Comparison of ENCODE assay signal across 8 cellular contexts in genomic region chr20:1266167-1266973, GRCh38. TPM values are rescaled to one million over a fixed set of nuclear protein-coding genes. Genes with fewer than 3 reads are reported as not detected.
DNase-seq lines count a peak whose midpoint lies in the region; ATAC-seq and TF ChIP-seq lines count a peak whose summit lies in the region.

TSS of gene SNPH (plus strand) at chr20:1266294. CDS start at chr20:1296240, 29,946 bp downstream.

- intact Hi-C loops in upper lobe of right lung (cut with DNase I) = no loop called here

- H3K4me3 ChIP-seq in right atrium auricular region = peak within 1 kb of the TSS; percentile 77 to 79
- H3K4me3 ChIP-seq in upper lobe of right lung = peak within 1 kb of the TSS; percentile 80

- H3K4me1 ChIP-seq in right atrium auricular region (peaks cover 0 to 24% of the 10 kb centered on the region in 2 donors), upper lobe of right lung (peaks cover 11% of the 10 kb centered on the region)

- H3K36me3 ChIP-seq in KOPT-K1 (ENCODE audit: insufficient read depth, low read length) (no peaks in the 10 kb centered on the region), right atrium auricular region (no peaks in the 10 kb centered on the region), upper lobe of right lung (no peaks in the 10 kb centered on the region)

- peak; percentile 86 for ATAC-seq in upper lobe of right lung

- H3K9me3 ChIP-seq in KOPT-K1 (ENCODE audit: insufficient read depth, low read length, poor library complexity, severe bottlenecking) = peaks cover 20% of the 10 kb centered on the region
- H3K9me3 ChIP-seq in right atrium auricular region = no peaks in the 10 kb centered on the region
- H3K9me3 ChIP-seq in upper lobe of right lung = no peaks in the 10 kb centered on the region

- DNase-seq in NCI-H1417 (lab: John Stamatoyannopoulos, UW) = peak; percentile 61 to 91 (median 90)
- no peak for DNase-seq in NCI-H1417 treated with DMSO at 0.1 percent for 48 hours (lab: John Stamatoyannopoulos, UW)
- DNase-seq in T-helper 2 cell = peak; percentile 49 to 87 (median 61)
- peak in 53 of 58 donors; percentile 28 to 88 (median 63) for DNase-seq in anterior cingulate cortex (lab: John Stamatoyannopoulos, UW)
- peak; percentile 77 for DNase-seq in right atrium auricular region (ENCODE audit: low spot score)
- peak; percentile 40 for DNase-seq in pulmonary artery endothelial cell (ENCODE audit: low read depth, low spot score)
- peak; percentile 80 for DNase-seq in upper lobe of right lung

- no peaks in the 10 kb centered on the region for H3K27me3 ChIP-seq in right atrium auricular region
- H3K27me3 ChIP-seq in upper lobe of right lung = no peaks in the 10 kb centered on the region

- H3K27ac ChIP-seq in KOPT-K1 (ENCODE audit: low read depth, low read length, poor library complexity, severe bottlenecking) (peak within 1 kb of the TSS; percentile 1), right atrium auricular region (peak within 1 kb of the TSS; percentile 64 to 73), upper lobe of right lung (no peak within 1 kb of the TSS)

- TF ChIP-seq CTCF in right atrium auricular region (IDR thresholded peaks at IDR 0.05) = peak in 1 of 2 donors; percentile 12
- TF ChIP-seq CTCF in upper lobe of right lung (IDR thresholded peaks at IDR 0.05) = peak; percentile 7

RNA-seq across cellular contexts. Expression of gene SNPH, which starts in this region (rescaled TPM):
- total RNA-seq in right atrium auricular region = 10 to 100 TPM in 1 of 2 donors, 1 to 10 TPM in 1; 5.0 to 10.1 TPM
- 6.4 and 14.0 TPM in 2 replicates for total RNA-seq in pulmonary artery endothelial cell
- total RNA-seq in upper lobe of right lung = 4.3 TPM
